In genomic region chr15:66700802-66701421, GRCh38 we compare ENCODE assay signal across 1 cellular context.
A peak's percentile ranks its signal among the peaks of the same experiment; 100 is the strongest.
TF ChIP-seq lines count a peak whose summit lies in the region.

No MANE protein-coding gene starts in this region.

TF ChIP-seq in WTC11, 78 proteins besides CTCF, POLR2A, EP300 and RAD21 (continued from another document):
- no peak for TF ChIP-seq ZNF532 (CRISPR knock-in tag; IDR thresholded peaks at IDR 0.05; ENCODE audit: borderline replicate concordance)
- TF ChIP-seq TP53 (CRISPR knock-in tag; IDR thresholded peaks at IDR 0.05) = no peak
- TF ChIP-seq NR2C2 (CRISPR knock-in tag; IDR thresholded peaks at IDR 0.05) = no peak
- no peak for TF ChIP-seq AR (CRISPR knock-in tag; IDR thresholded peaks at IDR 0.05)
- TF ChIP-seq TEAD1 (CRISPR knock-in tag; IDR thresholded peaks at IDR 0.05) = no peak
- no peak for TF ChIP-seq JUN (CRISPR knock-in tag; IDR thresholded peaks at IDR 0.05)
- TF ChIP-seq E2F5 (CRISPR knock-in tag; IDR thresholded peaks at IDR 0.05) = peak; percentile 37; the same call in 1 of the 2 replicates
- no peak for TF ChIP-seq ZNF512 (CRISPR knock-in tag; IDR thresholded peaks at IDR 0.05; ENCODE audit: borderline replicate concordance)
- no peak for TF ChIP-seq ZNF281 (CRISPR knock-in tag; IDR thresholded peaks at IDR 0.05)
- TF ChIP-seq USF2 (CRISPR knock-in tag; IDR thresholded peaks at IDR 0.05) = no peak
- no peak for TF ChIP-seq ERG (CRISPR knock-in tag; IDR thresholded peaks at IDR 0.05)
- TF ChIP-seq ZNF219 (CRISPR knock-in tag; IDR thresholded peaks at IDR 0.05; ENCODE audit: borderline replicate concordance) = no peak
- 0 out of 2 replicates have a peak, but pooled peaks have one; percentile 8 for TF ChIP-seq ETV6 (CRISPR knock-in tag; IDR thresholded peaks at IDR 0.05)
- TF ChIP-seq GRHL2 (CRISPR knock-in tag; IDR thresholded peaks at IDR 0.05; ENCODE audit: insufficient replicate concordance, severe bottlenecking) = no peak
- no peak for TF ChIP-seq MXD4 (CRISPR knock-in tag; IDR thresholded peaks at IDR 0.05; ENCODE audit: borderline replicate concordance)
- TF ChIP-seq SMAD4 (CRISPR knock-in tag; IDR thresholded peaks at IDR 0.05) = no peak
- no peak for TF ChIP-seq IRF1 (CRISPR knock-in tag; IDR thresholded peaks at IDR 0.05)
- no peak for TF ChIP-seq TCF7 (CRISPR knock-in tag; IDR thresholded peaks at IDR 0.05; ENCODE audit: low read depth)
- no peak for TF ChIP-seq ZMAT4 (CRISPR knock-in tag; IDR thresholded peaks at IDR 0.05)
- no peak for TF ChIP-seq ZNF138 (CRISPR knock-in tag; conservative IDR thresholded peaks at IDR 0.05)
- no peak for TF ChIP-seq GTF2I (CRISPR knock-in tag; conservative IDR thresholded peaks at IDR 0.05)
- no peak for TF ChIP-seq ZNF425 (CRISPR knock-in tag; conservative IDR thresholded peaks at IDR 0.05)
- no peak for TF ChIP-seq E2F1 (CRISPR knock-in tag; IDR thresholded peaks at IDR 0.05)
- no peak for TF ChIP-seq RELA (CRISPR knock-in tag; IDR thresholded peaks at IDR 0.05; ENCODE audit: borderline replicate concordance)
- no peak for TF ChIP-seq ATF3 (CRISPR knock-in tag; conservative IDR thresholded peaks at IDR 0.05)
- TF ChIP-seq ESRRA (CRISPR knock-in tag; IDR thresholded peaks at IDR 0.05; ENCODE audit: borderline replicate concordance) = no peak
